18 cellular contexts compared by ENCODE assay signal in the genomic region with DNA sequence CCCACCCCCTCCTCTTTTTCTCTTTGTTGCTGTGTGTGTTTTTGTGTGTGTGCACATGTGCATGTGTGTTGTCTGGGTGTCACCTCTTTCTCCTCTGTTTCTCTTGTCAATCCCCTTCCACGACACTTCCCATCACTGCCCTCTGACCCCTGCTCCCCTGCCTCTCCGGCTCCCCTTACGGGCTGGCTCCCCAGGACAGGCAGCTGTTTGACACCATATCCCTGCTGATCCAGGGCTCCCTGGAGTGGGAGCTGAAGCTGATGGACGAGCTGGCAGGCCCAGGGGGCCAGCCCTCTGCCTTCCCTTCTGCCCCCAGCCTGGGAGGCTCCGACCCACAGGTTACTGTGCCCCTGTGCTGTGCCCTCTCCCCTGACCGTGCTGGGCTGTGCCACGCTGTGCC. TPM values are rescaled to one million over a fixed set of nuclear protein-coding genes. Genes with fewer than 3 reads are reported as not detected.
"Had no signal": no experiment of that assay in that cellular context is flagged by ENCODE, and none has a peak within 500 bp of the region (broad histone marks: within the 10 kb centered on the region; RNA-seq: fewer than 3 reads in every experiment).

No MANE protein-coding gene starts in this region.

- H3K9me3 ChIP-seq: left lung, suprapubic skin had no signal

- H3K4me3 Mint-ChIP-seq: activated CD4-positive, alpha-beta T cell treated with anti-CD3 and anti-CD28 coated beads, Interleukin-2, amount 10 ng/mL, durations not matched to agents 7 days and 5 days; activated naive CD8-positive, alpha-beta T cell treated with anti-CD3 and anti-CD28 coated beads, Interleukin-2, amount 10 ng/mL, durations not matched to agents 7 days and 5 days; activated T-helper 1 cell treated with anti-CD3 and anti-CD28 coated beads, Interleukin-12 subunit alpha, Interleukin-12 subunit beta, Interleukin-2, Interleukin-4 antibody, amounts not matched to agents 30 ng/mL and 10 ng/mL and 1 ng/mL, durations not matched to agents 14 hours and 24 hours and 36 hours; T-helper 2 cell treated with Interferon-gamma antibody and Interleukin-4, amounts not matched to agents 5 μg/mL and 100 μg/mL, for 36 hours had no signal

- DNase-seq: activated CD4-positive, alpha-beta T cell treated with anti-CD3 and anti-CD28 coated beads, Interleukin-2, amount 10 ng/mL, durations not matched to agents 7 days and 5 days; activated CD4-positive, CD25-positive, alpha-beta regulatory T cell; activated CD8-positive, alpha-beta memory T cell treated with anti-CD3 and anti-CD28 coated beads, Interleukin-2, amount 50 U/mL, for 48 hours; activated naive CD8-positive, alpha-beta T cell treated with anti-CD3 and anti-CD28 coated beads, Interleukin-2, amount 10 ng/mL, durations not matched to agents 7 days and 5 days; aorta; stimulated activated naive CD8-positive, alpha-beta T cell treated with anti-CD3 and anti-CD28 coated beads, Interleukin-15, Interleukin-2, amounts not matched to agents 100 U/mL and 50 U/mL, for 24 hours had no signal

- H3K36me3 ChIP-seq: left lung, suprapubic skin had no signal

- H3K4me3 ChIP-seq: hepatocyte, left lung, suprapubic skin had no signal

- H3K27me3 ChIP-seq: hepatocyte had no signal

- H3K4me2 ChIP-seq: hepatocyte had no signal

- H3K9me3 Mint-ChIP-seq: activated CD4-positive, alpha-beta T cell treated with anti-CD3 and anti-CD28 coated beads, Interleukin-2, amount 10 ng/mL, durations not matched to agents 7 days and 5 days; activated naive CD8-positive, alpha-beta T cell treated with anti-CD3 and anti-CD28 coated beads, Interleukin-2, amount 10 ng/mL, durations not matched to agents 7 days and 5 days; activated T-helper 1 cell treated with anti-CD3 and anti-CD28 coated beads, Interleukin-12 subunit alpha, Interleukin-12 subunit beta, Interleukin-2, Interleukin-4 antibody, amounts not matched to agents 30 ng/mL and 10 ng/mL and 1 ng/mL, durations not matched to agents 14 hours and 24 hours and 36 hours; T-helper 2 cell treated with Interferon-gamma antibody and Interleukin-4, amounts not matched to agents 5 μg/mL and 100 μg/mL, for 36 hours had no signal

- ATAC-seq: sciatic nerve; stimulated activated naive CD8-positive, alpha-beta T cell treated with anti-CD3 and anti-CD28 coated beads, Interleukin-15, Interleukin-2, amounts not matched to agents 100 U/mL and 50 U/mL, for 24 hours had no signal

- H3K27ac ChIP-seq: hepatocyte, left lung, suprapubic skin had no signal

- H2AFZ ChIP-seq: hepatocyte had no signal

- FAIRE-seq: bronchial epithelial cell, colon, endometrium, keratinocyte had no signal

- H3K79me2 ChIP-seq: hepatocyte had no signal

- H3K36me3 Mint-ChIP-seq: activated naive CD8-positive, alpha-beta T cell treated with anti-CD3 and anti-CD28 coated beads, Interleukin-2, amount 10 ng/mL, durations not matched to agents 7 days and 5 days had no signal

- H3K27ac Mint-ChIP-seq: activated CD4-positive, alpha-beta T cell treated with anti-CD3 and anti-CD28 coated beads, Interleukin-2, amount 10 ng/mL, durations not matched to agents 7 days and 5 days; activated naive CD8-positive, alpha-beta T cell treated with anti-CD3 and anti-CD28 coated beads, Interleukin-2, amount 10 ng/mL, durations not matched to agents 7 days and 5 days; activated T-helper 1 cell treated with anti-CD3 and anti-CD28 coated beads, Interleukin-12 subunit alpha, Interleukin-12 subunit beta, Interleukin-2, Interleukin-4 antibody, amounts not matched to agents 30 ng/mL and 10 ng/mL and 1 ng/mL, durations not matched to agents 14 hours and 24 hours and 36 hours; T-helper 2 cell treated with Interferon-gamma antibody and Interleukin-4, amounts not matched to agents 5 μg/mL and 100 μg/mL, for 36 hours had no signal

RNA-seq across cellular contexts. Expression of a gene that starts 15.2 kb away (rescaled TPM):
- total RNA-seq: activated CD4-positive, alpha-beta T cell treated with anti-CD3 and anti-CD28 coated beads, Interleukin-2, amount 10 ng/mL, durations not matched to agents 7 days and 5 days; activated T-helper 1 cell treated with anti-CD3 and anti-CD28 coated beads, Interleukin-12 subunit alpha, Interleukin-12 subunit beta, Interleukin-2, Interleukin-4 antibody, amounts not matched to agents 30 ng/mL and 10 ng/mL and 1 ng/mL, durations not matched to agents 14 hours and 24 hours and 36 hours had no signal
- polyA plus RNA-seq: neural cell had no signal

RNA-seq across cellular contexts. Expression of a gene that starts 59.0 kb away (rescaled TPM):
- total RNA-seq: activated CD4-positive, alpha-beta T cell treated with anti-CD3 and anti-CD28 coated beads, Interleukin-2, amount 10 ng/mL, durations not matched to agents 7 days and 5 days; bronchial epithelial cell; pulmonary artery endothelial cell had no signal
- polyA plus RNA-seq: aorta had no signal
